Comparison of ENCODE assay signal across 10 cellular contexts in genomic region chr2:232926448-232927040, GRCh38. TPM values are rescaled to one million over a fixed set of nuclear protein-coding genes. Genes with fewer than 3 reads are reported as not detected.
A peak's percentile ranks its signal among the peaks of the same experiment; 100 is the strongest.
DNase-seq lines count a peak whose midpoint lies in the region; ATAC-seq lines count a peak whose summit lies in the region.
"Had no signal": no experiment of that assay in that cellular context is flagged by ENCODE, and none has a peak within 500 bp of the region (broad histone marks: within the 10 kb centered on the region; RNA-seq: fewer than 3 reads in every experiment).

No MANE protein-coding gene starts in this region.

- ATAC-seq in activated T-cell treated with anti-CD3 and anti-CD28 coated beads, Interleukin-2, amount 50 U/mL, for 4 hours = no peak
- ATAC-seq in stimulated activated memory B cell treated with anti-CD40 and anti-IgM and Interleukin-4, amounts not matched to agents 10 μg/mL and 1 μg/mL and 100 μg/mL, for 72 hours = no peak
- ATAC-seq in GM21529 (IDR thresholded peaks at IDR 0.05; ENCODE audit: unreplicated experiment) = no peak

- peak overlapping the region; percentile 67 for H3K4me3 Mint-ChIP-seq in activated T-cell treated with anti-CD3 and anti-CD28 coated beads, Interleukin-2, amount 50 U/mL, for 4 hours
- peak overlapping the region; percentile 62 for H3K4me3 Mint-ChIP-seq in activated T-helper 1 cell treated with anti-CD3 and anti-CD28 coated beads, Interleukin-12 subunit alpha, Interleukin-12 subunit beta, Interleukin-2, Interleukin-4 antibody, amounts not matched to agents 30 ng/mL and 10 ng/mL and 1 ng/mL, durations not matched to agents 14 hours and 24 hours and 36 hours
- peak overlapping the region; percentile 53 for H3K4me3 Mint-ChIP-seq in stimulated activated memory B cell treated with anti-CD40 and anti-IgM and Interleukin-4, amounts not matched to agents 10 μg/mL and 1 μg/mL and 100 μg/mL, for 72 hours

- H3K4me1 Mint-ChIP-seq in activated T-cell treated with anti-CD3 and anti-CD28 coated beads, Interleukin-2, amount 50 U/mL, for 4 hours (ENCODE audit: low read depth) = peaks cover 7% of the 10 kb centered on the region
- H3K4me1 Mint-ChIP-seq in activated T-helper 1 cell treated with anti-CD3 and anti-CD28 coated beads, Interleukin-12 subunit alpha, Interleukin-12 subunit beta, Interleukin-2, Interleukin-4 antibody, amounts not matched to agents 30 ng/mL and 10 ng/mL and 1 ng/mL, durations not matched to agents 14 hours and 24 hours and 36 hours (ENCODE audit: low read depth) = peaks cover 5% of the 10 kb centered on the region
- peaks cover 9% of the 10 kb centered on the region for H3K4me1 Mint-ChIP-seq in stimulated activated memory B cell treated with anti-CD40 and anti-IgM and Interleukin-4, amounts not matched to agents 10 μg/mL and 1 μg/mL and 100 μg/mL, for 72 hours

- peaks cover 69% of the 10 kb centered on the region for H3K27me3 Mint-ChIP-seq in activated T-cell treated with anti-CD3 and anti-CD28 coated beads, Interleukin-2, amount 50 U/mL, for 4 hours (ENCODE audit: low read depth)
- peaks cover 54% of the 10 kb centered on the region for H3K27me3 Mint-ChIP-seq in activated T-helper 1 cell treated with anti-CD3 and anti-CD28 coated beads, Interleukin-12 subunit alpha, Interleukin-12 subunit beta, Interleukin-2, Interleukin-4 antibody, amounts not matched to agents 30 ng/mL and 10 ng/mL and 1 ng/mL, durations not matched to agents 14 hours and 24 hours and 36 hours (ENCODE audit: insufficient read depth)
- H3K27me3 Mint-ChIP-seq in stimulated activated memory B cell treated with anti-CD40 and anti-IgM and Interleukin-4, amounts not matched to agents 10 μg/mL and 1 μg/mL and 100 μg/mL, for 72 hours = peaks cover 70% of the 10 kb centered on the region

- peaks cover 72% of the 10 kb centered on the region for H3K27me3 ChIP-seq in iPS-20b (ENCODE audit: insufficient read depth, low read length)

- H3K27ac Mint-ChIP-seq in activated T-helper 1 cell treated with anti-CD3 and anti-CD28 coated beads, Interleukin-12 subunit alpha, Interleukin-12 subunit beta, Interleukin-2, Interleukin-4 antibody, amounts not matched to agents 30 ng/mL and 10 ng/mL and 1 ng/mL, durations not matched to agents 14 hours and 24 hours and 36 hours = no peak overlapping the region
- H3K27ac Mint-ChIP-seq in stimulated activated memory B cell treated with anti-CD40 and anti-IgM and Interleukin-4, amounts not matched to agents 10 μg/mL and 1 μg/mL and 100 μg/mL, for 72 hours = no peak overlapping the region

- no peaks in the 10 kb centered on the region for H3K36me3 Mint-ChIP-seq in activated T-cell treated with anti-CD3 and anti-CD28 coated beads, Interleukin-2, amount 50 U/mL, for 4 hours (ENCODE audit: insufficient read depth)
- no peaks in the 10 kb centered on the region for H3K36me3 Mint-ChIP-seq in activated T-helper 1 cell treated with anti-CD3 and anti-CD28 coated beads, Interleukin-12 subunit alpha, Interleukin-12 subunit beta, Interleukin-2, Interleukin-4 antibody, amounts not matched to agents 30 ng/mL and 10 ng/mL and 1 ng/mL, durations not matched to agents 14 hours and 24 hours and 36 hours (ENCODE audit: low read depth)
- no peaks in the 10 kb centered on the region for H3K36me3 Mint-ChIP-seq in stimulated activated memory B cell treated with anti-CD40 and anti-IgM and Interleukin-4, amounts not matched to agents 10 μg/mL and 1 μg/mL and 100 μg/mL, for 72 hours

- H3K4me1 ChIP-seq in iPS-20b (ENCODE audit: insufficient read depth, low read length) = peaks cover 10% of the 10 kb centered on the region

- intact Hi-C loops in activated T-helper 1 cell treated with anti-CD3 and anti-CD28 coated beads, Interleukin-12 subunit alpha, Interleukin-12 subunit beta, Interleukin-2, Interleukin-4 antibody, amounts not matched to agents 30 ng/mL and 10 ng/mL and 1 ng/mL, durations not matched to agents 14 hours and 24 hours and 36 hours (cut with micrococcal nuclease) = no loop called here

- no peak overlapping the region for H3K27ac ChIP-seq in iPS-20b (ENCODE audit: low read length)

- H3K9me3 Mint-ChIP-seq in activated T-cell treated with anti-CD3 and anti-CD28 coated beads, Interleukin-2, amount 50 U/mL, for 4 hours = no peaks in the 10 kb centered on the region
- H3K9me3 Mint-ChIP-seq in activated T-helper 1 cell treated with anti-CD3 and anti-CD28 coated beads, Interleukin-12 subunit alpha, Interleukin-12 subunit beta, Interleukin-2, Interleukin-4 antibody, amounts not matched to agents 30 ng/mL and 10 ng/mL and 1 ng/mL, durations not matched to agents 14 hours and 24 hours and 36 hours = no peaks in the 10 kb centered on the region
- peaks cover 3% of the 10 kb centered on the region for H3K9me3 Mint-ChIP-seq in stimulated activated memory B cell treated with anti-CD40 and anti-IgM and Interleukin-4, amounts not matched to agents 10 μg/mL and 1 μg/mL and 100 μg/mL, for 72 hours

- H3K4me3 ChIP-seq in iPS-20b (ENCODE audit: low read length) = peak overlapping the region; percentile 40; the same call in 1 of the 2 replicates

- no peaks in the 10 kb centered on the region for H3K36me3 ChIP-seq in iPS-20b (ENCODE audit: insufficient read depth, low read depth, low read length)

- H3K9me3 ChIP-seq in iPS-20b (ENCODE audit: insufficient read depth, low read depth, low read length) = no peaks in the 10 kb centered on the region

- DNase-seq in activated T-cell treated with anti-CD3 and anti-CD28 coated beads, Interleukin-2, amount 50 U/mL, for 4 hours = no peak
- no peak for DNase-seq in activated T-cell treated with anti-CD3 and anti-CD28 coated beads for 4 hours
- DNase-seq in activated T-helper 1 cell treated with anti-CD3 and anti-CD28 coated beads, Interleukin-12 subunit alpha, Interleukin-12 subunit beta, Interleukin-2, Interleukin-4 antibody, amounts not matched to agents 30 ng/mL and 10 ng/mL and 1 ng/mL, durations not matched to agents 14 hours and 24 hours and 36 hours (ENCODE audit: low spot score) = no peak
- no peak for DNase-seq in DMS 273 (lab: John Stamatoyannopoulos, UW; ENCODE audit: unreplicated experiment)
- DNase-seq in stimulated activated CD4-positive, alpha-beta T cell treated with anti-CD3 and anti-CD28 coated beads, Interleukin-2, amount 100 ng/mL, for 24 hours = no peak
- DNase-seq: dermis blood vessel endothelial cell, RPMI8226 had no signal

- H3K9ac ChIP-seq in iPS-20b (ENCODE audit: low read depth, low read length) = no peak overlapping the region

RNA-seq across cellular contexts. Expression of gene SNORC, which starts 56.5 kb away (rescaled TPM):
- total RNA-seq in activated T-cell treated with anti-CD3 and anti-CD28 coated beads, Interleukin-2, amount 50 U/mL, for 4 hours = 1 to 10 TPM; 1.2 to 1.7 (median 1.4) TPM
- total RNA-seq in activated T-helper 1 cell treated with anti-CD3 and anti-CD28 coated beads, Interleukin-12 subunit alpha, Interleukin-12 subunit beta, Interleukin-2, Interleukin-4 antibody, amounts not matched to agents 30 ng/mL and 10 ng/mL and 1 ng/mL, durations not matched to agents 14 hours and 24 hours and 36 hours = 0.98 and 1.8 TPM in 2 replicates
